Comparison of ENCODE assay signal across 9 cellular contexts in genomic region chr1:26531651-26532131, GRCh38. TPM values are rescaled to one million over a fixed set of nuclear protein-coding genes. Genes with fewer than 3 reads are reported as not detected.
A peak's percentile ranks its signal among the peaks of the same experiment; 100 is the strongest.
DNase-seq lines count a peak whose midpoint lies in the region; ATAC-seq and TF ChIP-seq lines count a peak whose summit lies in the region.
"Had no signal": no experiment of that assay in that cellular context is flagged by ENCODE, and none has a peak within 500 bp of the region (broad histone marks: within the 10 kb centered on the region; RNA-seq: fewer than 3 reads in every experiment).

No MANE protein-coding gene starts in this region.

- intact Hi-C loops in Caco-2 (cut with micrococcal nuclease; ENCODE audit: unreplicated experiment) = loop anchor here (1.0 kb wide), 1 partner anchor 31 kb away; no protein-coding TSS in a partner anchor
- intact Hi-C loops in dorsolateral prefrontal cortex (cut with DNase I) = loop anchor here in 1 of 2 donors (2.0 kb wide), 1 partner anchor 31 kb away; no protein-coding TSS in a partner anchor

- H3K27me3 Mint-ChIP-seq in Caco-2 (ENCODE audit: insufficient read depth, unreplicated experiment) = no peaks in the 10 kb centered on the region

- DNase-seq in Caco-2 = peak in 1 of 2 experiments; percentile 5
- DNase-seq in NCI-H2029 (lab: John Stamatoyannopoulos, UW) = peak; percentile 86
- no peak for DNase-seq in dorsolateral prefrontal cortex
- no peak for DNase-seq in stimulated activated CD4-positive, alpha-beta T cell treated with anti-CD3 and anti-CD28 coated beads, Interleukin-15, amount 100 ng/mL, for 24 hours
- no peak for DNase-seq in BE2C
- no peak for DNase-seq in NOMO-1 treated with dmso at 0.1 percent for 144 hours (lab: John Stamatoyannopoulos, UW; ENCODE audit: unreplicated experiment)
- DNase-seq: NCI-H2171 had no signal

- no peak for ATAC-seq in GM19351 (IDR thresholded peaks at IDR 0.05; ENCODE audit: unreplicated experiment)

- no peaks in the 10 kb centered on the region for H3K27me3 ChIP-seq in Caco-2 (replicated peaks; ENCODE audit: control insufficient read depth, insufficient read depth, low read length)
- no peaks in the 10 kb centered on the region for H3K27me3 ChIP-seq in dorsolateral prefrontal cortex
- H3K27me3 ChIP-seq in mucosa of stomach (ENCODE audit: control insufficient read depth, insufficient read depth, low read length) = no peaks in the 10 kb centered on the region
- H3K27me3 ChIP-seq in BE2C = no peaks in the 10 kb centered on the region

- TF ChIP-seq CTCF in Caco-2 (IDR thresholded peaks at IDR 0.05; ENCODE audit: insufficient read depth in 1 of 2, low read depth in 1 of 2, low read length in 1 of 2, severe bottlenecking in 1 of 2, unreplicated experiment in 1 of 2) = no peak
- TF ChIP-seq CTCF in dorsolateral prefrontal cortex (IDR thresholded peaks at IDR 0.05 in 54 of 56, conservative IDR thresholded peaks at IDR 0.05 in 2 of 56; ENCODE audit: low read depth in 1 of 56, partially characterized antibody in 56 of 56) = no peak
- no peak for TF ChIP-seq CTCF in BE2C (IDR thresholded peaks at IDR 0.05; ENCODE audit: low read depth, low read length)

- CTCF ChIA-PET in Caco-2 (lab: Charles Lee) = interaction anchor here (1.1 kb wide), 1 partner anchor 31 kb away, joined by 12 read pairs; no protein-coding TSS in a partner anchor

- peaks cover 5% of the 10 kb centered on the region for H3K36me3 Mint-ChIP-seq in Caco-2 (ENCODE audit: insufficient read depth, unreplicated experiment)

- H3K9ac ChIP-seq in mucosa of stomach (ENCODE audit: low read length) = peak overlapping the region; percentile 85

- H3K9me3 ChIP-seq in Caco-2 = no peaks in the 10 kb centered on the region
- no peaks in the 10 kb centered on the region for H3K9me3 ChIP-seq in mucosa of stomach (ENCODE audit: control insufficient read depth, low read length)
- no peaks in the 10 kb centered on the region for H3K9me3 ChIP-seq in BE2C

- no TSS peak for BruUV-seq in Caco-2 (replicated peaks; lab: Mats Ljungman, UMichigan)

- H3K4me1 ChIP-seq in Caco-2 (peaks cover 18% of the 10 kb centered on the region), mucosa of stomach (ENCODE audit: control insufficient read depth, insufficient read depth, low read length) (peaks cover 52% of the 10 kb centered on the region), BE2C (no peaks in the 10 kb centered on the region)

- H3K27ac Mint-ChIP-seq in Caco-2 (ENCODE audit: unreplicated experiment) = peak overlapping the region; percentile 76

- H3K4me3 ChIP-seq in Caco-2 (ENCODE audit: low read depth, low read length) (peak overlapping the region; percentile 24), dorsolateral prefrontal cortex (peak overlapping the region in 16 of 59 donors; percentile 24 to 95 (median 78)), mucosa of stomach (ENCODE audit: low read length) (peak overlapping the region; percentile 49), BE2C (ENCODE audit: low read depth, low read length) (no peak overlapping the region)

- peak overlapping the region in 51 of 59 donors; percentile 1 to 91 (median 72) for H3K27ac ChIP-seq in dorsolateral prefrontal cortex

- H3K4me1 Mint-ChIP-seq in Caco-2 (ENCODE audit: low read depth, unreplicated experiment) = no peaks in the 10 kb centered on the region

- POLR2A ChIA-PET in Caco-2 (lab: Charles Lee) = interaction anchor here (2.1 kb wide), 1 partner anchor 31 kb away, joined by 12 read pairs; no protein-coding TSS in a partner anchor

- H3K4me3 Mint-ChIP-seq in Caco-2 (ENCODE audit: unreplicated experiment) = peak overlapping the region; percentile 90

- H3K36me3 ChIP-seq in Caco-2 (ENCODE audit: control insufficient read depth, insufficient read depth, low read length) = no peaks in the 10 kb centered on the region
- no peaks in the 10 kb centered on the region for H3K36me3 ChIP-seq in mucosa of stomach (ENCODE audit: control insufficient read depth, insufficient read depth, low read length)
- no peaks in the 10 kb centered on the region for H3K36me3 ChIP-seq in BE2C

- H3K9me3 Mint-ChIP-seq in Caco-2 (ENCODE audit: unreplicated experiment) = no peaks in the 10 kb centered on the region

RNA-seq across cellular contexts. Expression of gene RPS6KA1, which starts 2.1 kb away (rescaled TPM):
- total RNA-seq in Caco-2 (2022) = 26.9 and 29.0 TPM in 2 replicates
- total RNA-seq in dorsolateral prefrontal cortex = 10 to 100 TPM; 11.3 to 46.0 (median 22.5) TPM
- 4.7 TPM for polyA plus RNA-seq in BE2C (2012; ENCODE audit: insufficient read depth, insufficient read length, low read depth)

RNA-seq across cellular contexts. Expression of gene HMGN2, which starts 59.5 kb away (rescaled TPM):
- total RNA-seq in Caco-2 (2022) (389 and 421 TPM in 2 replicates), dorsolateral prefrontal cortex (100 to 1,000 TPM in 110 of 120 experiments, 10 to 100 TPM in 10; 80.7 to 313 (median 149) TPM)
- 340 TPM for polyA plus RNA-seq in BE2C (2012; ENCODE audit: insufficient read depth, insufficient read length, low read depth)
